ENCODE assay signal across 12 cellular contexts in the genomic region with DNA sequence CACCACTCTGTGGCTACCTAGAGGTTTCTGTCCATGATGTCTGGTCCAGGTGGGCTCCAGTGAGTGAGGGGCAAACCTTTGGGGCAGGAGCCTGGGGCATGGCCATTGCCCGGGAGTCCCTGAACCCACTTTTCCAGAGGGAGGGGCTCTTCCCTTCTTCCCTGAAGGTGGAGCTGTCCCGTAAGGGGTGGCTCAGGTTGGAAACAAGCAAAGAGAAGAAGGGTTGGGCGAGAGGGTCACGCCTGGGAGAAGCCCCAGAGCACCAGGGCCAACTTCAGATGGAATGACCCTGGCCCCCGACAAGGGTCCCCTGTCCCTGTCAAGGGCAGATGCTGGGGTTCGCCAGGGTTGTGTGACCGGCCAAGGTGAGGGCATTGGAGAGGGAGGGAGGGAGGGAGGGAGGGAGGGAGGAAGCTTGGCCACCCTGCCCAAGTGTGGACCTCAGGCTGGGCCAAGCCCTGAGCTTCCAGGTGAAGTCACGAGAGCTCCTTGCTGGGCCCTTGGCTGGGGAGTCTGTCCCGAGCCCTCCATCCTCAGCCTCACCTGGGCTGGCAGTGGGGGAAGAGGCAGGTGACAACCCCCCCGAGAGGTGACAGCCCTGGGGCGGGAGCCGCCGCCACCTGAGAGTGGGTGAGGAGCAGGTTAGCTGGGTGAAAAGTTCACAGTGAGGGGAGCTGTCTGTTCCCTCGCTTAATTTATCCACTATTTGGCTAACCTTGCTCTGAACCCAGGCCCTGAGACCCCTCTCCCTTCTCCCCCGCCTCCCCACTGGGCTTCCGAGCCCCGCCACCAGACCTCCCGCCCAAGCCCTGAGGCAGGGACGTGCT.
DNase-seq lines count a peak whose midpoint lies in the region; ATAC-seq and TF ChIP-seq lines count a peak whose summit lies in the region.
"Had no signal": no experiment of that assay in that cellular context is flagged by ENCODE, and none has a peak within 500 bp of the region (broad histone marks: within the 10 kb centered on the region; RNA-seq: fewer than 3 reads in every experiment).

No MANE protein-coding gene starts in this region.

- no peak overlapping the region for H3K27ac ChIP-seq in HCT116 (ENCODE audit: low read depth, low read length)
- H3K27ac ChIP-seq in adrenal gland, result peak overlapping the region in 4 of 5 donors; percentile 52 to 92 (median 76)
- no peak overlapping the region for H3K27ac ChIP-seq in mesenchymal stem cell (ENCODE audit: low read length, poor library complexity, severe bottlenecking)
- H3K27ac ChIP-seq in subcutaneous abdominal adipose tissue (ENCODE audit: low read depth, low read length), result peak overlapping the region; percentile 76
- H3K27ac ChIP-seq: WERI-Rb-1 had no signal

- no peaks in the 10 kb centered on the region for H3K79me2 ChIP-seq in HCT116 (ENCODE audit: insufficient read depth, low read length)

- no peak overlapping the region for H3K14ac ChIP-seq in mesenchymal stem cell (ENCODE audit: low read length in 2 of 2)

- H2BK15ac ChIP-seq in mesenchymal stem cell (ENCODE audit: low read depth, poor library complexity, severe bottlenecking), result no peak overlapping the region

- H3K9me3 ChIP-seq in HCT116 (ENCODE audit: control insufficient read depth in 1 of 2, insufficient read depth in 1 of 2, low read depth in 1 of 2, low read length in 2 of 2) (no peaks in the 10 kb centered on the region), adrenal gland (replicated peaks in 1 of 3) (no peaks in the 10 kb centered on the region), mesenchymal stem cell (ENCODE audit: control insufficient read depth, low read length) (no peaks in the 10 kb centered on the region), subcutaneous abdominal adipose tissue (ENCODE audit: control insufficient read depth in 5 of 5, low read length in 5 of 5) (no peaks in the 10 kb centered on the region)

- peak overlapping the region in 1 of 2 experiments; percentile 35; a peak in 1 of 4 replicates for H3K4me3 ChIP-seq in HCT116 (replicated peaks in 1 of 2; ENCODE audit: low read depth in 1 of 2, low read length in 2 of 2)
- peak overlapping the region in 1 of 4 donors; percentile 19 for H3K4me3 ChIP-seq in adrenal gland
- H3K4me3 ChIP-seq in mesenchymal stem cell (ENCODE audit: insufficient read depth in 1 of 2, low read depth in 1 of 2, low read length in 2 of 2), result no peak overlapping the region
- H3K4me3 ChIP-seq in subcutaneous abdominal adipose tissue (ENCODE audit: low read depth in 1 of 5, low read length in 5 of 5), result no peak overlapping the region

- H4K8ac ChIP-seq in mesenchymal stem cell (ENCODE audit: low read length), result no peak overlapping the region

- TF ChIP-seq POLR2A in HCT116 (IDR thresholded peaks at IDR 0.05; ENCODE audit: borderline replicate concordance, extremely low read depth, insufficient read depth, insufficient read length) (no peak), adrenal gland (IDR thresholded peaks at IDR 0.05) (no peak)

- no peak overlapping the region for H2BK120ac ChIP-seq in mesenchymal stem cell (ENCODE audit: low read depth, low read length)

- H3K4me2 ChIP-seq in HCT116 (ENCODE audit: low read length) (peak overlapping the region; percentile 68), mesenchymal stem cell (ENCODE audit: low read length, poor library complexity, severe bottlenecking) (no peak overlapping the region)

- no peak for TF ChIP-seq CTCF in HCT116 (IDR thresholded peaks at IDR 0.05 in 2 of 3, conservative IDR thresholded peaks at IDR 0.05 in 1 of 3; ENCODE audit: borderline replicate concordance in 1 of 3, insufficient read depth in 1 of 3, low read depth in 2 of 3, low read length in 2 of 3)
- no peak for TF ChIP-seq CTCF in adrenal gland (IDR thresholded peaks at IDR 0.05)

- no peak overlapping the region for H2BK5ac ChIP-seq in mesenchymal stem cell (ENCODE audit: low read depth, low read length, poor library complexity, severe bottlenecking)

- H3K18ac ChIP-seq in mesenchymal stem cell (ENCODE audit: low read depth in 1 of 2, low read length in 2 of 2), result no peak overlapping the region

- no peak overlapping the region for H2AFZ ChIP-seq in HCT116 (ENCODE audit: low read depth, low read length, poor library complexity, severe bottlenecking)
- no peak overlapping the region for H2AFZ ChIP-seq in mesenchymal stem cell (ENCODE audit: low read depth, low read length)

- no peak overlapping the region for H3K23ac ChIP-seq in mesenchymal stem cell (ENCODE audit: low read length in 2 of 2)

- no peaks in the 10 kb centered on the region for H3K79me1 ChIP-seq in mesenchymal stem cell (replicated peaks; ENCODE audit: low read length, poor library complexity, severe bottlenecking)

- H4K91ac ChIP-seq in mesenchymal stem cell (ENCODE audit: low read length), result no peak overlapping the region

- no peak for ATAC-seq in HCT116
- ATAC-seq: activated naive CD4-positive, alpha-beta T cell treated with anti-CD3 and anti-CD28 coated beads, Interleukin-2, amount 50 U/mL, for 72 hours had no signal

- H3K9me2 ChIP-seq in HCT116 (ENCODE audit: insufficient read depth), result no peaks in the 10 kb centered on the region

- no peaks in the 10 kb centered on the region for H3K36me3 ChIP-seq in HCT116 (ENCODE audit: control insufficient read depth in 1 of 2, insufficient read depth in 2 of 2, low read length in 2 of 2)
- no peaks in the 10 kb centered on the region for H3K36me3 ChIP-seq in adrenal gland (replicated peaks in 1 of 2)
- no peaks in the 10 kb centered on the region for H3K36me3 ChIP-seq in mesenchymal stem cell (ENCODE audit: control insufficient read depth in 1 of 2, insufficient read depth in 2 of 2, low read depth in 1 of 2, low read length in 2 of 2)
- no peaks in the 10 kb centered on the region for H3K36me3 ChIP-seq in subcutaneous abdominal adipose tissue (ENCODE audit: control insufficient read depth in 5 of 5, insufficient read depth in 5 of 5, low read length in 5 of 5)
- H3K36me3 ChIP-seq: WERI-Rb-1 had no signal

- H2AK5ac ChIP-seq in mesenchymal stem cell (ENCODE audit: low read length, severe bottlenecking), result no peak overlapping the region

- H3K27me3 ChIP-seq in HCT116 (ENCODE audit: insufficient read depth, low read length) (no peaks in the 10 kb centered on the region), adrenal gland (peaks cover 6% of the 10 kb centered on the region), mesenchymal stem cell (ENCODE audit: control insufficient read depth in 1 of 2, insufficient read depth in 1 of 2, low read length in 2 of 2) (peaks cover 0 to 22% of the 10 kb centered on the region in 2 experiments), subcutaneous abdominal adipose tissue (ENCODE audit: control insufficient read depth in 5 of 5, insufficient read depth in 4 of 5, low read length in 5 of 5) (peaks cover 0 to 2% (median 0%) of the 10 kb centered on the region in 5 donors)

- H3K9ac ChIP-seq in HCT116 (ENCODE audit: low read length) (peak overlapping the region; percentile 60), mesenchymal stem cell (ENCODE audit: low read length) (peak overlapping the region; percentile 85), subcutaneous abdominal adipose tissue (ENCODE audit: low read length in 5 of 5) (no peak overlapping the region)

- H4K20me1 ChIP-seq in HCT116 (ENCODE audit: insufficient read depth), result no peaks in the 10 kb centered on the region

- DNase-seq in HCT116 (ENCODE audit: low read depth, low spot score) (no peak), adrenal gland (no peak), mesenchymal stem cell (no peak), kidney glomerular epithelial cell (lab: John Stamatoyannopoulos, UW) (no peak)
- DNase-seq in activated CD4-positive, CD25-positive, alpha-beta regulatory T cell (lab: John Stamatoyannopoulos, UW), result no peak
- DNase-seq in activated CD4-positive, alpha-beta T cell treated with anti-CD3 and anti-CD28 coated beads for 1 hour, result no peak
- DNase-seq: DMS79, glutamatergic neuron, SW 1271, WERI-Rb-1 had no signal

- H2BK12ac ChIP-seq in mesenchymal stem cell (ENCODE audit: low read length in 2 of 2), result no peak overlapping the region

- no peak for TF ChIP-seq RAD21 in HCT116 (IDR thresholded peaks at IDR 0.05; ENCODE audit: low read depth)

- RAD21 ChIA-PET in HCT116 (lab: Charles Lee; ENCODE audit: low non-redundant PET in 1 of 2, low total read pairs in 2 of 2, uncharacterized antibody in 2 of 2, unreplicated experiment in 2 of 2), result no interaction called here

- POLR2A ChIA-PET in HCT116 (lab: Charles Lee), result no interaction called here

- CTCF ChIA-PET in HCT116 (lab: Charles Lee), result no interaction called here

- intact Hi-C loops in HCT116 (cut with micrococcal nuclease), result loop anchor here (10.0 kb wide), 1 partner anchor 144 kb away; no protein-coding TSS in a partner anchor
- intact Hi-C loops in adrenal gland (cut with DNase I), result loop anchor here in 1 of 2 donors (10.0 kb wide), 1 partner anchor 66 kb away; a partner anchor contains a TSS

- BruUV-seq in HCT116 (replicated peaks; lab: Mats Ljungman, UMichigan), result no TSS peak

- H3K4ac ChIP-seq in mesenchymal stem cell (ENCODE audit: low read depth in 1 of 2, low read length in 2 of 2), result no peak overlapping the region

- WGBS in adrenal gland, 4 donors, result 57 to 93% (median 57%) methylated on average over 7 to 19 of the region's 19 CpGs
- 88% methylated on average over 16 of the region's 19 CpGs for WGBS in mesenchymal stem cell

- H3K4me1 ChIP-seq in HCT116 (ENCODE audit: control insufficient read depth in 1 of 2, insufficient read depth in 2 of 2, low read length in 2 of 2), result peaks cover 21 to 58% of the 10 kb centered on the region in 2 experiments
- peaks cover 9 to 20% of the 10 kb centered on the region in 2 donors for H3K4me1 ChIP-seq in adrenal gland (replicated peaks in 1 of 2)
- H3K4me1 ChIP-seq in mesenchymal stem cell (ENCODE audit: control insufficient read depth, insufficient read depth, low read depth, low read length), result peaks cover 24% of the 10 kb centered on the region
- peaks cover 13 to 57% (median 53%) of the 10 kb centered on the region in 5 donors for H3K4me1 ChIP-seq in subcutaneous abdominal adipose tissue (ENCODE audit: control insufficient read depth in 5 of 5, insufficient read depth in 5 of 5, low read length in 5 of 5)

TF ChIP-seq in HCT116, 20 proteins besides CTCF, POLR2A, EP300 and RAD21 (continues in another document):
- TF ChIP-seq ZFX (IDR thresholded peaks at IDR 0.05) (no peak), EZH2 (IDR thresholded peaks at IDR 0.05) (no peak), ELF1 (IDR thresholded peaks at IDR 0.05; ENCODE audit: borderline replicate concordance, low read depth) (no peak), YY1 (IDR thresholded peaks at IDR 0.05; ENCODE audit: extremely low read depth, insufficient replicate concordance, low read depth, low read length) (no peak)
- TF ChIP-seq, protein P1, sequence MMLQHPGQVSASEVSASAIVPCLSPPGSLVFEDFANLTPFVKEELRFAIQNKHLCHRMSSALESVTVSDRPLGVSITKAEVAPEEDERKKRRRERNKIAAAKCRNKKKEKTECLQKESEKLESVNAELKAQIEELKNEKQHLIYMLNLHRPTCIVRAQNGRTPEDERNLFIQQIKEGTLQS (IDR thresholded peaks at IDR 0.05), result no peak

Comparison
In these comparisons a context has a peak if more than half of its experiments do, and no peak if none do; other contexts are left out.
1. H3K27ac ChIP-seq: peak in adrenal gland (4 of 5) and subcutaneous abdominal adipose tissue (single experiment); none in HCT116 (single experiment) and mesenchymal stem cell (single experiment).
2. H3K9ac ChIP-seq: peak in HCT116 (single experiment) and mesenchymal stem cell (single experiment); none in subcutaneous abdominal adipose tissue (0 of 5).